ENCODE assay signal across 8 cellular contexts in the genomic region with DNA sequence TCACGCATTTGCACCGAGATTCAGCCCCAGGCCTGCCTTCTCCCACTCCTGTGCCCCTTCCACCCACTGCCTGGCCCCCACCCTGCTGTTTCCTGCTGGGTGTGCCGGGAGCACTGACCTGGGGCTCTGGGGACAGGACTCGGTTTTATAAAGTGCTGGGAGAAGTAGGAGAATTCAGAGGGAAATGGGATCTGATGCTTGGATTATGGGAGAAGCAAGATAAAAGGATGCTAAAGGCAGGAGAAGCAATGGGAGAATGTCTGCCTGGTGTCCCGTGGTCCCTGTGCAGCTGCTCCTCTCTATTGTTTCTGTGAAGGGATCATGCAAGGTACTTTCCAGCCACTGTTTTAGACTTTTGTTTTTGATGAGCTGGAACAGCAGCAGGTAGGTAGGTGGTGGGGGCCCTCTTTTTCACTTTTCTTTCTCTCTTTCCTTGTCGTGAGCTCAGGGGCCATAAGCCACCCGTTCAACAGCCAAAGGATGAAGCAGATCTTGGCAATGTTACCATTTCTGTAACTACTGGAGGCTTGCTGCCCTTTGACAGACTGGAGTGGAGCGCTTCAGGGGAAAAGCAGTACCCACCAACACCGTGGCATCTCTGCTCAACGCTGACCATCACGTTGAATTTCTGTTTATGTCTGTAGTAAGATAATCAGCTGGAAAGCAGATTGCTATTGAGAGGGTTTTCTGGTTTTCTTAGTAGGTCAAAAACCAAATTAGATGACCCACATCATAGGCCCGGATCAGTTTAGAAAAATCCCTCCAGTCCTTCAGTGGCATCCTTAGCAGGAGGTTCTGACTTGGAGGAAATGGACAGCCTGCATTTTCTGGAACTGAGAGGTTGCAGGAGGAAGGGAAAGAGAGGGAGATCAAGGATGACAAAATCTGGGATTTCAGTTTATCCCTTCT.
DNase-seq lines count a peak whose midpoint lies in the region; ATAC-seq and FAIRE-seq lines count a peak whose summit lies in the region.

No MANE protein-coding gene starts in this region.

- ATAC-seq in HG02973 (IDR thresholded peaks at IDR 0.05; ENCODE audit: unreplicated experiment) (peak; percentile 37), GM19452 (IDR thresholded peaks at IDR 0.05; ENCODE audit: unreplicated experiment) (no peak)
- peak; percentile 63 for ATAC-seq in stimulated activated naive CD8-positive, alpha-beta T cell treated with anti-CD3 and anti-CD28 coated beads, Interleukin-15, amount 100 ng/mL, for 72 hours

- FAIRE-seq in urothelium cell line (lab: Jason Lieb, UNC), result no peak

- H3K4me3 Mint-ChIP-seq in activated T-helper 1 cell treated with anti-CD3 and anti-CD28 coated beads, Interleukin-12 subunit alpha, Interleukin-12 subunit beta, Interleukin-2, Interleukin-4 antibody, amounts not matched to agents 30 ng/mL and 10 ng/mL and 1 ng/mL, durations not matched to agents 14 hours and 24 hours and 36 hours, result peak overlapping the region; percentile 50
- peak overlapping the region; percentile 77 to 80 for H3K4me3 Mint-ChIP-seq in stimulated activated naive CD8-positive, alpha-beta T cell treated with anti-CD3 and anti-CD28 coated beads, Interleukin-15, amount 100 ng/mL, for 72 hours

- peaks cover 78% of the 10 kb centered on the region for H3K4me1 Mint-ChIP-seq in activated T-helper 1 cell treated with anti-CD3 and anti-CD28 coated beads, Interleukin-12 subunit alpha, Interleukin-12 subunit beta, Interleukin-2, Interleukin-4 antibody, amounts not matched to agents 30 ng/mL and 10 ng/mL and 1 ng/mL, durations not matched to agents 14 hours and 24 hours and 36 hours (ENCODE audit: low read depth)
- H3K4me1 Mint-ChIP-seq in stimulated activated naive CD8-positive, alpha-beta T cell treated with anti-CD3 and anti-CD28 coated beads, Interleukin-15, amount 100 ng/mL, for 72 hours, result peaks cover 89% of the 10 kb centered on the region

- peaks cover 19% of the 10 kb centered on the region for H3K9me3 Mint-ChIP-seq in activated T-helper 1 cell treated with anti-CD3 and anti-CD28 coated beads, Interleukin-12 subunit alpha, Interleukin-12 subunit beta, Interleukin-2, Interleukin-4 antibody, amounts not matched to agents 30 ng/mL and 10 ng/mL and 1 ng/mL, durations not matched to agents 14 hours and 24 hours and 36 hours
- peaks cover 16% of the 10 kb centered on the region in 2 donors for H3K9me3 Mint-ChIP-seq in stimulated activated naive CD8-positive, alpha-beta T cell treated with anti-CD3 and anti-CD28 coated beads, Interleukin-15, amount 100 ng/mL, for 72 hours

- H3K27me3 Mint-ChIP-seq in activated T-helper 1 cell treated with anti-CD3 and anti-CD28 coated beads, Interleukin-12 subunit alpha, Interleukin-12 subunit beta, Interleukin-2, Interleukin-4 antibody, amounts not matched to agents 30 ng/mL and 10 ng/mL and 1 ng/mL, durations not matched to agents 14 hours and 24 hours and 36 hours (ENCODE audit: insufficient read depth), result no peaks in the 10 kb centered on the region
- no peaks in the 10 kb centered on the region for H3K27me3 Mint-ChIP-seq in stimulated activated naive CD8-positive, alpha-beta T cell treated with anti-CD3 and anti-CD28 coated beads, Interleukin-15, amount 100 ng/mL, for 72 hours

- intact Hi-C loops in activated T-helper 1 cell treated with anti-CD3 and anti-CD28 coated beads, Interleukin-12 subunit alpha, Interleukin-12 subunit beta, Interleukin-2, Interleukin-4 antibody, amounts not matched to agents 30 ng/mL and 10 ng/mL and 1 ng/mL, durations not matched to agents 14 hours and 24 hours and 36 hours (cut with micrococcal nuclease), result loop anchor here (1.0 to 2.0 kb wide), 5 partner anchors 13 to 453 kb away; a partner anchor contains a TSS

- peak overlapping the region; percentile 87 for H3K27ac Mint-ChIP-seq in activated T-helper 1 cell treated with anti-CD3 and anti-CD28 coated beads, Interleukin-12 subunit alpha, Interleukin-12 subunit beta, Interleukin-2, Interleukin-4 antibody, amounts not matched to agents 30 ng/mL and 10 ng/mL and 1 ng/mL, durations not matched to agents 14 hours and 24 hours and 36 hours
- peak overlapping the region; percentile 91 to 95 for H3K27ac Mint-ChIP-seq in stimulated activated naive CD8-positive, alpha-beta T cell treated with anti-CD3 and anti-CD28 coated beads, Interleukin-15, amount 100 ng/mL, for 72 hours

- DNase-seq in activated CD8-positive, alpha-beta memory T cell treated with anti-CD3 and anti-CD28 coated beads for 24 hours, result peak; percentile 74
- DNase-seq in activated CD8-positive, alpha-beta memory T cell treated with anti-CD3 and anti-CD28 coated beads, Interleukin-2, amount 50 U/mL, for 4 hours, result no peak
- DNase-seq in activated T-helper 1 cell treated with anti-CD3 and anti-CD28 coated beads, Interleukin-12 subunit alpha, Interleukin-12 subunit beta, Interleukin-2, Interleukin-4 antibody, amounts not matched to agents 30 ng/mL and 10 ng/mL and 1 ng/mL, durations not matched to agents 14 hours and 24 hours and 36 hours (ENCODE audit: low spot score), result no peak
- peak; percentile 49 to 57 for DNase-seq in stimulated activated naive CD8-positive, alpha-beta T cell treated with anti-CD3 and anti-CD28 coated beads, Interleukin-15, amount 100 ng/mL, for 72 hours
- DNase-seq in urothelium cell line (ENCODE audit: low spot score) (no peak), NCI-H446 (lab: John Stamatoyannopoulos, UW) (no peak)

- H3K36me3 Mint-ChIP-seq in activated T-helper 1 cell treated with anti-CD3 and anti-CD28 coated beads, Interleukin-12 subunit alpha, Interleukin-12 subunit beta, Interleukin-2, Interleukin-4 antibody, amounts not matched to agents 30 ng/mL and 10 ng/mL and 1 ng/mL, durations not matched to agents 14 hours and 24 hours and 36 hours (ENCODE audit: low read depth), result peaks cover 9% of the 10 kb centered on the region

Comparison
In these comparisons a context has a peak if more than half of its experiments do, and no peak if none do; other contexts are left out.
1. DNase-seq: peak in activated CD8-positive, alpha-beta memory T cell treated with anti-CD3 and anti-CD28 coated beads for 24 hours (single experiment) and stimulated activated naive CD8-positive, alpha-beta T cell treated with anti-CD3 and anti-CD28 coated beads, Interleukin-15, amount 100 ng/mL, for 72 hours (2 of 2); none in activated CD8-positive, alpha-beta memory T cell treated with anti-CD3 and anti-CD28 coated beads, Interleukin-2, amount 50 U/mL, for 4 hours (single experiment), activated T-helper 1 cell treated with anti-CD3 and anti-CD28 coated beads, Interleukin-12 subunit alpha, Interleukin-12 subunit beta, Interleukin-2, Interleukin-4 antibody, amounts not matched to agents 30 ng/mL and 10 ng/mL and 1 ng/mL, durations not matched to agents 14 hours and 24 hours and 36 hours (single experiment), urothelium cell line (single experiment) and NCI-H446 (0 of 2).